ENCODE assay signal across 8 cellular contexts in the genomic region with DNA sequence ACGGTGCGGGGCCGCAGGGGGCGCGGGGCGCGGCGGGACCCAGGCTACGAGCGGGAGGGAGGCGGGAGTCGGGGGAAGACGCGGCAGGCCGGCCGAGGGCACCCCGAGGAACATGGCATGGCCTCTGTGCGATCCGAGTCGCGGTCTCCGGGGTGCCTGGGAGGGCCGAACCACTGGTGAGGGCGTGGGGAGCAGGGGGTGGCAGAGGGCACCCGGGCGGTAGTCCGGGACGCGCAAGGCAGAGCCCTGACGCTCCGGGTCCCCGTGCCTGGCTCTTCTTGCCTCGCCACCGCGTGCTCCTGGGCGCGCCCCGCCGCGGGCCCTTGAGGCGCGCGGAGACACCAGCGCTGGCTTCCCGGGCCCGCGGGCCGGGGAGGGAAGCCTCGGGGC. TPM values are rescaled to one million over a fixed set of nuclear protein-coding genes. Genes with fewer than 3 reads are reported as not detected.
DNase-seq lines count a peak whose midpoint lies in the region; ATAC-seq and TF ChIP-seq lines count a peak whose summit lies in the region.

No MANE protein-coding gene starts in this region.

- TF ChIP-seq CTCF in ascending aorta (IDR thresholded peaks at IDR 0.05) (no peak), upper lobe of right lung (IDR thresholded peaks at IDR 0.05) (no peak)

- H3K4me3 ChIP-seq in ascending aorta (peak overlapping the region; percentile 39 to 57), upper lobe of right lung (peak overlapping the region; percentile 33)

- H3K4me1 ChIP-seq in ascending aorta: peaks cover 0 to 8% of the 10 kb centered on the region in 2 donors
- peaks cover 22% of the 10 kb centered on the region for H3K4me1 ChIP-seq in upper lobe of right lung

- H3K4me1 Mint-ChIP-seq in activated CD4-positive, alpha-beta T cell treated with anti-CD3 and anti-CD28 coated beads for 36 hours: peaks cover 11% of the 10 kb centered on the region
- peaks cover 7% of the 10 kb centered on the region for H3K4me1 Mint-ChIP-seq in activated CD4-positive, alpha-beta T cell treated with anti-CD3 and anti-CD28 coated beads, Interleukin-2, amount 10 ng/mL, durations not matched to agents 7 days and 5 days

- no peak overlapping the region for H3K27ac Mint-ChIP-seq in activated CD4-positive, alpha-beta T cell treated with anti-CD3 and anti-CD28 coated beads for 36 hours
- no peak overlapping the region for H3K27ac Mint-ChIP-seq in activated CD4-positive, alpha-beta T cell treated with anti-CD3 and anti-CD28 coated beads, Interleukin-2, amount 10 ng/mL, durations not matched to agents 7 days and 5 days

- peaks cover 1% of the 10 kb centered on the region for H3K36me3 Mint-ChIP-seq in activated CD4-positive, alpha-beta T cell treated with anti-CD3 and anti-CD28 coated beads for 36 hours (ENCODE audit: low read depth)
- peaks cover 5% of the 10 kb centered on the region for H3K36me3 Mint-ChIP-seq in activated CD4-positive, alpha-beta T cell treated with anti-CD3 and anti-CD28 coated beads, Interleukin-2, amount 10 ng/mL, durations not matched to agents 7 days and 5 days (ENCODE audit: low read depth)

- CTCF ChIA-PET in activated CD4-positive, alpha-beta T cell treated with anti-CD3 and anti-CD28 coated beads for 36 hours (lab: Charles Lee): no interaction called here
- CTCF ChIA-PET in activated CD4-positive, alpha-beta T cell treated with anti-CD3 and anti-CD28 coated beads, Interleukin-2, amount 10 ng/mL, durations not matched to agents 7 days and 5 days (lab: Charles Lee): no interaction called here

- H3K4me3 Mint-ChIP-seq in activated CD4-positive, alpha-beta T cell treated with anti-CD3 and anti-CD28 coated beads for 36 hours: no peak overlapping the region
- H3K4me3 Mint-ChIP-seq in activated CD4-positive, alpha-beta T cell treated with anti-CD3 and anti-CD28 coated beads, Interleukin-2, amount 10 ng/mL, durations not matched to agents 7 days and 5 days: no peak overlapping the region

- H3K27ac ChIP-seq in ascending aorta (no peak overlapping the region), layer of hippocampus (ENCODE audit: low read depth, low read length) (peak overlapping the region; percentile 30), upper lobe of right lung (no peak overlapping the region)

- intact Hi-C loops in activated CD4-positive, alpha-beta T cell treated with anti-CD3 and anti-CD28 coated beads for 36 hours (cut with DNase I, micrococcal nuclease): no loop called here
- intact Hi-C loops in ascending aorta (cut with DNase I) (no loop called here), upper lobe of right lung (cut with DNase I) (no loop called here)

- ATAC-seq in activated CD4-positive, alpha-beta T cell treated with anti-CD3 and anti-CD28 coated beads for 36 hours: no peak
- ATAC-seq in upper lobe of right lung (peak; percentile 48), HG02973 (IDR thresholded peaks at IDR 0.05; ENCODE audit: unreplicated experiment) (no peak)

- H3K27me3 ChIP-seq in ascending aorta (peaks cover 16% of the 10 kb centered on the region), layer of hippocampus (ENCODE audit: control insufficient read depth, insufficient read depth, low read length) (peaks cover 41% of the 10 kb centered on the region), upper lobe of right lung (peaks cover 91% of the 10 kb centered on the region)

- POLR2A ChIA-PET in activated CD4-positive, alpha-beta T cell treated with anti-CD3 and anti-CD28 coated beads for 36 hours (lab: Charles Lee): no interaction called here
- POLR2A ChIA-PET in activated CD4-positive, alpha-beta T cell treated with anti-CD3 and anti-CD28 coated beads, Interleukin-2, amount 10 ng/mL, durations not matched to agents 7 days and 5 days (lab: Charles Lee): no interaction called here

- H3K36me3 ChIP-seq in ascending aorta (no peaks in the 10 kb centered on the region), upper lobe of right lung (no peaks in the 10 kb centered on the region)

- peak; percentile 9 for DNase-seq in activated CD4-positive, alpha-beta T cell treated with anti-CD3 and anti-CD28 coated beads for 36 hours
- no peak for DNase-seq in activated CD4-positive, alpha-beta T cell treated with anti-CD3 and anti-CD28 coated beads, Interleukin-2, amount 10 ng/mL, durations not matched to agents 7 days and 5 days
- DNase-seq in ascending aorta (ENCODE audit: low spot score in 2 of 2): no peak
- DNase-seq in upper lobe of right lung: no peak
- no peak for DNase-seq in T-helper 2 cell
- no peak for DNase-seq in superior temporal gyrus (ENCODE audit: extremely low spot score)

- H3K9me3 ChIP-seq in ascending aorta (no peaks in the 10 kb centered on the region), upper lobe of right lung (no peaks in the 10 kb centered on the region)

- peaks cover 49% of the 10 kb centered on the region for H3K27me3 Mint-ChIP-seq in activated CD4-positive, alpha-beta T cell treated with anti-CD3 and anti-CD28 coated beads for 36 hours
- peaks cover 50% of the 10 kb centered on the region for H3K27me3 Mint-ChIP-seq in activated CD4-positive, alpha-beta T cell treated with anti-CD3 and anti-CD28 coated beads, Interleukin-2, amount 10 ng/mL, durations not matched to agents 7 days and 5 days

- no peaks in the 10 kb centered on the region for H3K9me3 Mint-ChIP-seq in activated CD4-positive, alpha-beta T cell treated with anti-CD3 and anti-CD28 coated beads for 36 hours (ENCODE audit: low read depth)
- H3K9me3 Mint-ChIP-seq in activated CD4-positive, alpha-beta T cell treated with anti-CD3 and anti-CD28 coated beads, Interleukin-2, amount 10 ng/mL, durations not matched to agents 7 days and 5 days: peaks cover 3% of the 10 kb centered on the region

RNA-seq across cellular contexts. Expression of gene SOX11, which starts 4.2 kb away (rescaled TPM):
- total RNA-seq in activated CD4-positive, alpha-beta T cell treated with anti-CD3 and anti-CD28 coated beads for 36 hours: not detected
- total RNA-seq in activated CD4-positive, alpha-beta T cell treated with anti-CD3 and anti-CD28 coated beads, Interleukin-2, amount 10 ng/mL, durations not matched to agents 7 days and 5 days: not detected
- total RNA-seq in ascending aorta (not detected), upper lobe of right lung (0.84 TPM)
